ENCODE assay signal across 8 cellular contexts in genomic region chr10:46529742-46530141, GRCh38. TPM values are rescaled to one million over a fixed set of nuclear protein-coding genes. Genes with fewer than 3 reads are reported as not detected.
"Had no signal": no experiment of that assay in that cellular context is flagged by ENCODE, and none has a peak within 500 bp of the region (broad histone marks: within the 10 kb centered on the region; RNA-seq: fewer than 3 reads in every experiment).

No MANE protein-coding gene starts in this region.

RNA-seq across cellular contexts. Expression of gene GPRIN2, which starts 26.7 kb away (rescaled TPM):
- total RNA-seq: fibroblast of villous mesenchyme; gastrocnemius medialis; left ventricle myocardium superior; lung microvascular endothelial cell; naive thymus-derived CD8-positive, alpha-beta T cell; right cardiac atrium had no signal
- polyA plus RNA-seq: heart right ventricle; naive thymus-derived CD8-positive, alpha-beta T cell; right cardiac atrium had no signal

RNA-seq across cellular contexts. Expression of gene SYT15, which starts 49.2 kb away (rescaled TPM):
- polyA plus RNA-seq: neural cell had no signal
